Comparison of ENCODE assay signal across 10 cellular contexts in the genomic region with DNA sequence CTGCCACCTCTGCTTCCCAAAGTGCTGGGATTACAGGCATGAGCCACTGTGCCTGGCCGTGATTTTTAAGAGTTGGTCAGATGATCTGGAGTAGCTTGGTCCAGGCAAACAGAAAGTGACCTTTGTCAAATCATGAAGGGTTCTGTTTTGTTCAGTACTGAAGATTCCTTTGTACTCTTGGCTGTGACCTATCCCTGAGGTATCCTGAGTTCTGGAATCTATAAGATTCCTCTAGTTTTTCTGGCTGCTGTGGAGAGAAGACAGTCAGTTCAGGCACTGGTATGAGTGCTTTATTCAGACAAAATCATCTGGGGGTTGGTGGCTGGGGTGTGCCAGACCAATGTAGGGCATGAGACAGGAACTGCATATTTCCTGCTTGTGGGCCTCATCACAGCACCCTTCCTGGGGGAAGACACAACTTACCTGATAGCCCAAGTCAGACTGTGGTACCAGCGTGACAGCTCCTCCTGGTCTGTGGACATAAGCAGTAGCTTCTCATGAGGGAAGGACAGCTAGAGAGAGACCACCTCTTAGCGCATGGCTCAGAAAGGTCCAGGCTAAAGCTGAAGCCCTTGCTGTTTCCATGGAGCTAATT. TPM values are rescaled to one million over a fixed set of nuclear protein-coding genes. Genes with fewer than 3 reads are reported as not detected.
DNase-seq lines count a peak whose midpoint lies in the region; ATAC-seq and TF ChIP-seq lines count a peak whose summit lies in the region.
"Had no signal": no experiment of that assay in that cellular context is flagged by ENCODE, and none has a peak within 500 bp of the region (broad histone marks: within the 10 kb centered on the region; RNA-seq: fewer than 3 reads in every experiment).

No MANE protein-coding gene starts in this region.

- H3K27me3 ChIP-seq in BLaER1 (no peaks in the 10 kb centered on the region), Karpas-422 (ENCODE audit: low read length) (no peaks in the 10 kb centered on the region), body of pancreas (no peaks in the 10 kb centered on the region)

- peaks cover 32% of the 10 kb centered on the region for H3K79me2 ChIP-seq in Karpas-422 (ENCODE audit: low read length)

- no peak overlapping the region for H2AFZ ChIP-seq in Karpas-422 (ENCODE audit: low read length)

- H4K20me1 ChIP-seq in BLaER1 (no peaks in the 10 kb centered on the region), Karpas-422 (ENCODE audit: insufficient read depth, low read depth, low read length) (no peaks in the 10 kb centered on the region)

- H3K27ac Mint-ChIP-seq in natural killer cell treated with Interleukin-12 subunit alpha and Interleukin-12 subunit beta and Interleukin-15 and Interleukin-18, amount 100 ng/mL, for 72 hours: peak overlapping the region; percentile 34 to 68

- peaks cover 6% of the 10 kb centered on the region for H3K36me3 Mint-ChIP-seq in natural killer cell treated with Interleukin-12 subunit alpha and Interleukin-12 subunit beta and Interleukin-15 and Interleukin-18, amount 100 ng/mL, for 72 hours

- H3K27ac ChIP-seq in BLaER1 (peak overlapping the region; percentile 77), Karpas-422 (ENCODE audit: low read length) (0 out of 2 replicates have a peak overlapping the region, but pooled peaks have one; percentile 14), body of pancreas (peak overlapping the region; percentile 19 to 90 (median 52))

- DNase-seq in Karpas-422: no peak
- DNase-seq in body of pancreas: no peak
- DNase-seq in natural killer cell treated with Interleukin-12 subunit alpha and Interleukin-12 subunit beta and Interleukin-15 and Interleukin-18, amount 100 ng/mL, for 72 hours (ENCODE audit: low spot score): no peak
- no peak for DNase-seq in GM10248 (ENCODE audit: extremely low spot score)
- DNase-seq in dermis blood vessel endothelial cell: no peak
- no peak for DNase-seq in NCI-H1105 treated with DMSO at 0.1 percent for 48 hours (lab: John Stamatoyannopoulos, UW)
- no peak for DNase-seq in stimulated activated naive CD4-positive, alpha-beta T cell treated with Interleukin-2 at 50 U/mL for 16 hours (lab: John Stamatoyannopoulos, UW)
- DNase-seq: NCI-H187 treated with DMSO at 0.1 percent for 48 hours had no signal

- H3K36me3 ChIP-seq in BLaER1 (peaks cover 11% of the 10 kb centered on the region), Karpas-422 (ENCODE audit: insufficient read depth, low read length) (peaks cover 14% of the 10 kb centered on the region; the same call in 1 of the 2 replicates), body of pancreas (replicated peaks in 1 of 2; ENCODE audit: insufficient read depth in 1 of 2, low read depth in 2 of 2) (no peaks in the 10 kb centered on the region)

- H3K9me3 ChIP-seq in BLaER1 (no peaks in the 10 kb centered on the region), Karpas-422 (ENCODE audit: low read length) (no peaks in the 10 kb centered on the region), body of pancreas (no peaks in the 10 kb centered on the region)

- TF ChIP-seq CTCF in body of pancreas (IDR thresholded peaks at IDR 0.05) (no peak), GM10248 (IDR thresholded peaks at IDR 0.05; ENCODE audit: control extremely low read depth, extremely low read depth, low read depth, missing control alignments) (no peak)

- no peak for ATAC-seq in body of pancreas
- no peak for ATAC-seq in natural killer cell treated with Interleukin-12 subunit alpha and Interleukin-12 subunit beta and Interleukin-15 and Interleukin-18, amount 100 ng/mL, for 72 hours

- H3K27me3 Mint-ChIP-seq in natural killer cell treated with Interleukin-12 subunit alpha and Interleukin-12 subunit beta and Interleukin-15 and Interleukin-18, amount 100 ng/mL, for 72 hours: no peaks in the 10 kb centered on the region

- WGBS in body of pancreas, 2 donors: 19 to 58% methylated on average over 1 to 3 of the region's 3 CpGs

- peaks cover 67 to 71% of the 10 kb centered on the region in 2 donors for H3K4me1 Mint-ChIP-seq in natural killer cell treated with Interleukin-12 subunit alpha and Interleukin-12 subunit beta and Interleukin-15 and Interleukin-18, amount 100 ng/mL, for 72 hours (ENCODE audit: low read depth in 2 of 2)

- no peak for TF ChIP-seq POLR2A in body of pancreas (IDR thresholded peaks at IDR 0.05)

- H3K4me1 ChIP-seq in BLaER1: peaks cover 90% of the 10 kb centered on the region
- H3K4me1 ChIP-seq in Karpas-422 (ENCODE audit: low read length): peaks cover 79% of the 10 kb centered on the region
- H3K4me1 ChIP-seq in body of pancreas: peaks cover 46% of the 10 kb centered on the region

- H3K9ac ChIP-seq in BLaER1: peak overlapping the region; percentile 67
- peak overlapping the region; percentile 36 for H3K9ac ChIP-seq in Karpas-422 (ENCODE audit: low read length)

- H3K9me3 Mint-ChIP-seq in natural killer cell treated with Interleukin-12 subunit alpha and Interleukin-12 subunit beta and Interleukin-15 and Interleukin-18, amount 100 ng/mL, for 72 hours: no peaks in the 10 kb centered on the region

- POLR2A ChIA-PET in GM10248 (lab: Yijun Ruan, JAX): interaction anchor here (0.6 kb wide), 1 partner anchor 9 kb away, joined by 6 read pairs; no protein-coding TSS in a partner anchor

- no peaks in the 10 kb centered on the region for H3K9me2 ChIP-seq in Karpas-422 (replicated peaks; ENCODE audit: insufficient read depth, low read length)

- intact Hi-C loops in body of pancreas (cut with DNase I): loop anchor here (5.0 kb wide), 1 partner anchor 35 kb away; no protein-coding TSS in a partner anchor

- H3K4me3 Mint-ChIP-seq in natural killer cell treated with Interleukin-12 subunit alpha and Interleukin-12 subunit beta and Interleukin-15 and Interleukin-18, amount 100 ng/mL, for 72 hours: peak overlapping the region; percentile 88

- CTCF ChIA-PET in GM10248 (lab: Yijun Ruan, JAX): interaction anchor here (0.8 to 12.2 kb wide), 19 partner anchors 8 to 198 kb away, joined by 3 to 138 read pairs (median 5); a partner anchor contains a TSS

- peak overlapping the region; percentile 94 for H3K4me2 ChIP-seq in BLaER1
- peak overlapping the region; percentile 80 for H3K4me2 ChIP-seq in Karpas-422 (ENCODE audit: low read depth, low read length, poor library complexity, severe bottlenecking)

- H3K4me3 ChIP-seq in BLaER1 (peak overlapping the region; percentile 32), Karpas-422 (ENCODE audit: low read length) (peak overlapping the region; percentile 14; the same call in 1 of the 2 replicates), body of pancreas (no peak overlapping the region)

RNA-seq across cellular contexts. Expression of a gene that starts 3.1 kb away (rescaled TPM):
- total RNA-seq in Karpas-422 (2014; rRNA removed; shearing (Covaris generic); ENCODE audit: low replicate concordance): 15.3 and 16.0 TPM in 2 replicates
- total RNA-seq in body of pancreas: under 1 TPM in 1 of 2 donors, not detected in 1; 0.26 TPM
- 10 to 100 TPM in 1 of 2 donors, 1 to 10 TPM in 1; 4.6 to 14.2 TPM for total RNA-seq in natural killer cell treated with Interleukin-12 subunit alpha and Interleukin-12 subunit beta and Interleukin-15 and Interleukin-18, amount 100 ng/mL, for 72 hours
- total RNA-seq in dermis blood vessel endothelial cell: 0.34 and 3.1 TPM in 2 replicates

RNA-seq across cellular contexts. Expression of a gene that starts 3.8 kb away (rescaled TPM):
- 13.2 and 24.0 TPM in 2 replicates for total RNA-seq in Karpas-422 (2014; rRNA removed; shearing (Covaris generic); ENCODE audit: low replicate concordance)
- total RNA-seq in body of pancreas (10 to 100 TPM; 15.8 to 42.2 TPM), dermis blood vessel endothelial cell (8.5 and 12.4 TPM in 2 replicates)
- 10 to 100 TPM; 12.0 to 21.5 TPM for total RNA-seq in natural killer cell treated with Interleukin-12 subunit alpha and Interleukin-12 subunit beta and Interleukin-15 and Interleukin-18, amount 100 ng/mL, for 72 hours

RNA-seq across cellular contexts. Expression of a gene that starts 4.0 kb away (rescaled TPM):
- total RNA-seq in Karpas-422 (2014; rRNA removed; shearing (Covaris generic); ENCODE audit: low replicate concordance): 23,349 and 56,129 TPM in 2 replicates
- total RNA-seq in body of pancreas (1,000 to 10,000 TPM in 1 of 2 donors, 100 to 1,000 TPM in 1; 887 to 2,577 TPM), dermis blood vessel endothelial cell (9,128 and 10,291 TPM in 2 replicates)
- total RNA-seq in natural killer cell treated with Interleukin-12 subunit alpha and Interleukin-12 subunit beta and Interleukin-15 and Interleukin-18, amount 100 ng/mL, for 72 hours: 1,000 to 10,000 TPM; 3,856 to 4,437 TPM

RNA-seq across cellular contexts. Expression of a gene that starts 11.1 kb away (rescaled TPM):
- 97.6 and 117 TPM in 2 replicates for total RNA-seq in Karpas-422 (2014; rRNA removed; shearing (Covaris generic); ENCODE audit: low replicate concordance)
- total RNA-seq in body of pancreas: under 1 TPM in 1 of 2 donors, not detected in 1; 0.26 TPM
- total RNA-seq in natural killer cell treated with Interleukin-12 subunit alpha and Interleukin-12 subunit beta and Interleukin-15 and Interleukin-18, amount 100 ng/mL, for 72 hours: 1 to 10 TPM; 3.5 to 7.1 TPM
- not detected in 2 replicates for total RNA-seq in dermis blood vessel endothelial cell
- total RNA-seq: Daoy had no signal

RNA-seq across cellular contexts. Expression of a gene that starts 11.9 kb away (rescaled TPM):
- total RNA-seq in Karpas-422 (2014; rRNA removed; shearing (Covaris generic); ENCODE audit: low replicate concordance): 26.8 and 35.2 TPM in 2 replicates
- total RNA-seq in body of pancreas (10 to 100 TPM in 1 of 2 donors, 1 to 10 TPM in 1; 2.6 to 21.8 TPM), dermis blood vessel endothelial cell (not detected in 2 replicates)
- not detected for total RNA-seq in natural killer cell treated with Interleukin-12 subunit alpha and Interleukin-12 subunit beta and Interleukin-15 and Interleukin-18, amount 100 ng/mL, for 72 hours
- total RNA-seq: Daoy had no signal

Comparison
In these comparisons a context has a peak if more than half of its experiments do, and no peak if none do; other contexts are left out.
1. H3K27ac ChIP-seq: peak in every context shown above with its lines; median percentile 77 in BLaER1; 52 in body of pancreas; 14 in Karpas-422.
2. H3K4me3 ChIP-seq: peak in BLaER1 (single experiment) and Karpas-422 (single experiment); none in body of pancreas (0 of 2).